1 cellular context compared by ENCODE assay signal in genomic region chr6:3406928-3407809, GRCh38.
TF ChIP-seq lines count a peak whose summit lies in the region.

No MANE protein-coding gene starts in this region.

TF ChIP-seq in WTC11, 78 proteins besides CTCF, POLR2A, EP300 and RAD21 (continued from another document):
- TF ChIP-seq STAT6 (CRISPR knock-in tag; conservative IDR thresholded peaks at IDR 0.05; ENCODE audit: low read depth) (no peak), TEAD4 (CRISPR knock-in tag; IDR thresholded peaks at IDR 0.05) (no peak), CREM (CRISPR knock-in tag; IDR thresholded peaks at IDR 0.05) (no peak), MYBL2 (CRISPR knock-in tag; IDR thresholded peaks at IDR 0.05) (no peak), E2F5 (CRISPR knock-in tag; IDR thresholded peaks at IDR 0.05) (no peak), AR (CRISPR knock-in tag; IDR thresholded peaks at IDR 0.05) (no peak), ZNF121 (CRISPR knock-in tag; IDR thresholded peaks at IDR 0.05) (no peak), FOXP4 (CRISPR knock-in tag; IDR thresholded peaks at IDR 0.05) (no peak), PRDM15 (CRISPR knock-in tag; IDR thresholded peaks at IDR 0.05) (no peak), PRRX2 (CRISPR knock-in tag; IDR thresholded peaks at IDR 0.05) (no peak), USF2 (CRISPR knock-in tag; IDR thresholded peaks at IDR 0.05) (no peak)
